Comparison of ENCODE assay signal across 1 cellular context in genomic region chr22:38201718-38202436, GRCh38.
TF ChIP-seq lines count a peak whose summit lies in the region.

Gene MAFF, plus strand, starts transcription at chr22:38201994. Its CDS starts 11,860 bp downstream, at chr22:38213854.

TF ChIP-seq in HepG2, 621 proteins besides CTCF, POLR2A, EP300 and RAD21 (continued from another document and continues in another):
- TF ChIP-seq ZBTB37 (CRISPR knock-in tag; IDR thresholded peaks at IDR 0.05): no peak
- no peak; the same call in 1 of the 2 replicates for TF ChIP-seq EED (CRISPR knock-in tag; IDR thresholded peaks at IDR 0.05)
- no peak for TF ChIP-seq ZNF775 (CRISPR knock-in tag; IDR thresholded peaks at IDR 0.05; ENCODE audit: borderline replicate concordance)
- no peak for TF ChIP-seq BRCA1 (CRISPR knock-in tag; IDR thresholded peaks at IDR 0.05)
- no peak for TF ChIP-seq ZNF264 (CRISPR knock-in tag; IDR thresholded peaks at IDR 0.05)
- no peak for TF ChIP-seq FIP1L1 (IDR thresholded peaks at IDR 0.05; ENCODE audit: borderline replicate concordance, insufficient read depth, low read depth, low read length)
- TF ChIP-seq ZNF598 (CRISPR knock-in tag; IDR thresholded peaks at IDR 0.05; ENCODE audit: borderline replicate concordance): no peak
- TF ChIP-seq TMF1 (CRISPR knock-in tag; IDR thresholded peaks at IDR 0.05; ENCODE audit: low read depth): no peak
- no peak for TF ChIP-seq MED8 (CRISPR knock-in tag; IDR thresholded peaks at IDR 0.05; ENCODE audit: insufficient replicate concordance)
- no peak for TF ChIP-seq ZNF20 (CRISPR knock-in tag; IDR thresholded peaks at IDR 0.05)
- TF ChIP-seq NCOA2 (CRISPR knock-in tag; IDR thresholded peaks at IDR 0.05): no peak
- TF ChIP-seq NRL (CRISPR knock-in tag; IDR thresholded peaks at IDR 0.05; ENCODE audit: borderline replicate concordance): no peak
- TF ChIP-seq ATF5 (CRISPR knock-in tag; IDR thresholded peaks at IDR 0.05; ENCODE audit: low read depth): no peak; the same call in 1 of the 2 replicates
- no peak for TF ChIP-seq FOXO1 (CRISPR knock-in tag; IDR thresholded peaks at IDR 0.05)
- no peak for TF ChIP-seq ZNF33B (CRISPR knock-in tag; IDR thresholded peaks at IDR 0.05)
- peak in 1 of 2 experiments; percentile 83; a peak in 1 of 4 replicates for TF ChIP-seq KLF16 (CRISPR knock-in tag; IDR thresholded peaks at IDR 0.05)
- TF ChIP-seq IKZF4 (CRISPR knock-in tag; IDR thresholded peaks at IDR 0.05; ENCODE audit: borderline replicate concordance, low read depth, not compliant biosample characterization): no peak
- no peak for TF ChIP-seq RFXANK (CRISPR knock-in tag; IDR thresholded peaks at IDR 0.05)
- no peak for TF ChIP-seq ZNF251 (CRISPR knock-in tag; IDR thresholded peaks at IDR 0.05)
- TF ChIP-seq TSC22D2 (CRISPR knock-in tag; IDR thresholded peaks at IDR 0.05; ENCODE audit: borderline replicate concordance): no peak
- no peak for TF ChIP-seq KLF11 (CRISPR knock-in tag; IDR thresholded peaks at IDR 0.05)
- TF ChIP-seq, protein P1, sequence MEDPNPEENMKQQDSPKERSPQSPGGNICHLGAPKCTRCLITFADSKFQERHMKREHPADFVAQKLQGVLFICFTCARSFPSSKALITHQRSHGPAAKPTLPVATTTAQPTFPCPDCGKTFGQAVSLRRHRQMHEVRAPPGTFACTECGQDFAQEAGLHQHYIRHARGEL (CRISPR knock-in tag; IDR thresholded peaks at IDR 0.05): no peak
- no peak for TF ChIP-seq ZNF501 (CRISPR knock-in tag; IDR thresholded peaks at IDR 0.05)
- 0 out of 2 replicates have a peak, but pooled peaks have one; percentile 26 for TF ChIP-seq MED13 (CRISPR knock-in tag; IDR thresholded peaks at IDR 0.05)
- TF ChIP-seq, protein P2, sequence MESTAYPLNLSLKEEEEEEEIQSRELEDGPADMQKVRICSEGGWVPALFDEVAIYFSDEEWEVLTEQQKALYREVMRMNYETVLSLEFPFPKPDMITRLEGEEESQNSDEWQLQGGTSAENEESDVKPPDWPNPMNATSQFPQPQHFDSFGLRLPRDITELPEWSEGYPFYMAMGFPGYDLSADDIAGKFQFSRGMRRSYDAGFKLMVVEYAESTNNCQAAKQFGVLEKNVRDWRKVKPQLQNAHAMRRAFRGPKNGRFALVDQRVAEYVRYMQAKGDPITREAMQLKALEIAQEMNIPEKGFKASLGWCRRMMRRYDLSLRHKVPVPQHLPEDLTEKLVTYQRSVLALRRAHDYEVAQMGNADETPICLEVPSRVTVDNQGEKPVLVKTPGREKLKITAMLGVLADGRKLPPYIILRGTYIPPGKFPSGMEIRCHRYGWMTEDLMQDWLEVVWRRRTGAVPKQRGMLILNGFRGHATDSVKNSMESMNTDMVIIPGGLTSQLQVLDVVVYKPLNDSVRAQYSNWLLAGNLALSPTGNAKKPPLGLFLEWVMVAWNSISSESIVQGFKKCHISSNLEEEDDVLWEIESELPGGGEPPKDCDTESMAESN (CRISPR knock-in tag; conservative IDR thresholded peaks at IDR 0.05): no peak
- TF ChIP-seq ASH2L (IDR thresholded peaks at IDR 0.05; ENCODE audit: insufficient read length, low read depth, low read length): peak; percentile 39
- TF ChIP-seq ZNF503 (CRISPR knock-in tag; IDR thresholded peaks at IDR 0.05): peak; percentile 22; the same call in 1 of the 2 replicates
- peak; percentile 95; the same call in 1 of the 2 replicates for TF ChIP-seq ZSCAN20 (CRISPR knock-in tag; IDR thresholded peaks at IDR 0.05; ENCODE audit: borderline replicate concordance)
- 0 out of 2 replicates have a peak, but pooled peaks have one; percentile 19 for TF ChIP-seq ZNF34 (CRISPR knock-in tag; IDR thresholded peaks at IDR 0.05; ENCODE audit: borderline replicate concordance)
- 0 out of 2 replicates have a peak, but pooled peaks have one; percentile 26 for TF ChIP-seq SP5 (CRISPR knock-in tag; IDR thresholded peaks at IDR 0.05; ENCODE audit: borderline replicate concordance, low read depth)
- no peak for TF ChIP-seq ZIK1 (CRISPR knock-in tag; IDR thresholded peaks at IDR 0.05; ENCODE audit: borderline replicate concordance, low read depth)
- TF ChIP-seq, protein P3, sequence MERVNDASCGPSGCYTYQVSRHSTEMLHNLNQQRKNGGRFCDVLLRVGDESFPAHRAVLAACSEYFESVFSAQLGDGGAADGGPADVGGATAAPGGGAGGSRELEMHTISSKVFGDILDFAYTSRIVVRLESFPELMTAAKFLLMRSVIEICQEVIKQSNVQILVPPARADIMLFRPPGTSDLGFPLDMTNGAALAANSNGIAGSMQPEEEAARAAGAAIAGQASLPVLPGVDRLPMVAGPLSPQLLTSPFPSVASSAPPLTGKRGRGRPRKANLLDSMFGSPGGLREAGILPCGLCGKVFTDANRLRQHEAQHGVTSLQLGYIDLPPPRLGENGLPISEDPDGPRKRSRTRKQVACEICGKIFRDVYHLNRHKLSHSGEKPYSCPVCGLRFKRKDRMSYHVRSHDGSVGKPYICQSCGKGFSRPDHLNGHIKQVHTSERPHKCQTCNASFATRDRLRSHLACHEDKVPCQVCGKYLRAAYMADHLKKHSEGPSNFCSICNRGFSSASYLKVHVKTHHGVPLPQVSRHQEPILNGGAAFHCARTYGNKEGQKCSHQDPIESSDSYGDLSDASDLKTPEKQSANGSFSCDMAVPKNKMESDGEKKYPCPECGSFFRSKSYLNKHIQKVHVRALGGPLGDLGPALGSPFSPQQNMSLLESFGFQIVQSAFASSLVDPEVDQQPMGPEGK (CRISPR knock-in tag; IDR thresholded peaks at IDR 0.05): peak; percentile 87
- no peak; the same call in 1 of the 2 replicates for TF ChIP-seq ZNF276 (CRISPR knock-in tag; IDR thresholded peaks at IDR 0.05; ENCODE audit: low read depth)
- TF ChIP-seq, protein P4, sequence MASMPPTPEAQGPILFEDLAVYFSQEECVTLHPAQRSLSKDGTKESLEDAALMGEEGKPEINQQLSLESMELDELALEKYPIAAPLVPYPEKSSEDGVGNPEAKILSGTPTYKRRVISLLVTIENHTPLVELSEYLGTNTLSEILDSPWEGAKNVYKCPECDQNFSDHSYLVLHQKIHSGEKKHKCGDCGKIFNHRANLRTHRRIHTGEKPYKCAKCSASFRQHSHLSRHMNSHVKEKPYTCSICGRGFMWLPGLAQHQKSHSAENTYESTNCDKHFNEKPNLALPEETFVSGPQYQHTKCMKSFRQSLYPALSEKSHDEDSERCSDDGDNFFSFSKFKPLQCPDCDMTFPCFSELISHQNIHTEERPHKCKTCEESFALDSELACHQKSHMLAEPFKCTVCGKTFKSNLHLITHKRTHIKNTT (CRISPR knock-in tag; IDR thresholded peaks at IDR 0.05): no peak
- peak; percentile 41 for TF ChIP-seq ZBTB38 (CRISPR knock-in tag; IDR thresholded peaks at IDR 0.05)
- no peak for TF ChIP-seq ATF1 (CRISPR knock-in tag; IDR thresholded peaks at IDR 0.05)
- TF ChIP-seq NBN (conservative IDR thresholded peaks at IDR 0.05): no peak
- TF ChIP-seq ZNF484 (CRISPR knock-in tag; IDR thresholded peaks at IDR 0.05; ENCODE audit: borderline replicate concordance, low read depth): no peak
- TF ChIP-seq SAFB2 (CRISPR knock-in tag; IDR thresholded peaks at IDR 0.05; ENCODE audit: borderline replicate concordance, low read depth): peak; percentile 26; the same call in 1 of the 2 replicates
- TF ChIP-seq, protein P5, sequence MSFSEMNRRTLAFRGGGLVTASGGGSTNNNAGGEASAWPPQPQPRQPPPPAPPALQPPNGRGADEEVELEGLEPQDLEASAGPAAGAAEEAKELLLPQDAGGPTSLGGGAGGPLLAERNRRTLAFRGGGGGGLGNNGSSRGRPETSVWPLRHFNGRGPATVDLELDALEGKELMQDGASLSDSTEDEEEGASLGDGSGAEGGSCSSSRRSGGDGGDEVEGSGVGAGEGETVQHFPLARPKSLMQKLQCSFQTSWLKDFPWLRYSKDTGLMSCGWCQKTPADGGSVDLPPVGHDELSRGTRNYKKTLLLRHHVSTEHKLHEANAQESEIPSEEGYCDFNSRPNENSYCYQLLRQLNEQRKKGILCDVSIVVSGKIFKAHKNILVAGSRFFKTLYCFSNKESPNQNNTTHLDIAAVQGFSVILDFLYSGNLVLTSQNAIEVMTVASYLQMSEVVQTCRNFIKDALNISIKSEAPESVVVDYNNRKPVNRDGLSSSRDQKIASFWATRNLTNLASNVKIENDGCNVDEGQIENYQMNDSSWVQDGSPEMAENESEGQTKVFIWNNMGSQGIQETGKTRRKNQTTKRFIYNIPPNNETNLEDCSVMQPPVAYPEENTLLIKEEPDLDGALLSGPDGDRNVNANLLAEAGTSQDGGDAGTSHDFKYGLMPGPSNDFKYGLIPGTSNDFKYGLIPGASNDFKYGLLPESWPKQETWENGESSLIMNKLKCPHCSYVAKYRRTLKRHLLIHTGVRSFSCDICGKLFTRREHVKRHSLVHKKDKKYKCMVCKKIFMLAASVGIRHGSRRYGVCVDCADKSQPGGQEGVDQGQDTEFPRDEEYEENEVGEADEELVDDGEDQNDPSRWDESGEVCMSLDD (CRISPR knock-in tag; IDR thresholded peaks at IDR 0.05; ENCODE audit: borderline replicate concordance): peak; percentile 22; the same call in 1 of the 2 replicates
- no peak for TF ChIP-seq KMT2B (CRISPR knock-in tag; IDR thresholded peaks at IDR 0.05)
- 0 out of 4 replicates have a peak, but pooled peaks of 1 of the 2 experiments have one; percentile 20 for TF ChIP-seq REST (IDR thresholded peaks at IDR 0.05; ENCODE audit: borderline replicate concordance in 1 of 2, low read depth in 1 of 2, low read length in 2 of 2)
- no peak for TF ChIP-seq ZNF432 (CRISPR knock-in tag; IDR thresholded peaks at IDR 0.05; ENCODE audit: borderline replicate concordance)
- TF ChIP-seq ZNF468 (CRISPR knock-in tag; IDR thresholded peaks at IDR 0.05): no peak
- TF ChIP-seq ZNF3 (CRISPR knock-in tag; IDR thresholded peaks at IDR 0.05): no peak
- peak; percentile 42; the same call in 1 of the 2 replicates for TF ChIP-seq ZNF766 (CRISPR knock-in tag; IDR thresholded peaks at IDR 0.05; ENCODE audit: borderline replicate concordance)
- no peak for TF ChIP-seq FOXJ3 (CRISPR knock-in tag; IDR thresholded peaks at IDR 0.05; ENCODE audit: borderline replicate concordance)
- TF ChIP-seq KDM1A (CRISPR knock-in tag; IDR thresholded peaks at IDR 0.05): no peak
- no peak for TF ChIP-seq NFATC3 (CRISPR knock-in tag; IDR thresholded peaks at IDR 0.05)
- TF ChIP-seq RXRB (CRISPR knock-in tag; IDR thresholded peaks at IDR 0.05; ENCODE audit: borderline replicate concordance): 0 out of 2 replicates have a peak, but pooled peaks have one; percentile 19
